ENCODE assay signal across 21 cellular contexts in the genomic region with DNA sequence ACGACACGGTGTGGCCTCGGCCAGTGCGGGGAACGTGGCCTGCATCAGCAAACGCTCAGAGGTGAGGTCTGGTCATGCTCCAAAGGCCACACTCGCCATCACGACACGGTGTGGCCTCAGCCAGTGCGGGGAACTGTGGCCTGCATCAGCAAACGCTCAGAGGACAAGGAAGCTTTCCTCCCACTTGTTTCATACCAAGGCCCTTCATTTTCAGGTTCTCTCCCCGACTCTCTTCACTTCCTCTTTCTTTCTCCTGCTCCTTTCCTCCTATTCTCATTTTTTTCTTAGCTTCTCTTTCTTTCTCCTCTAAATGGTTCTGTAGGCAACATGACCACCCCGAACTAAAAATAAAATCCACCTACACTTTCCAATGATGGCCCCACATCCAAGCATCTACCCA.
DNase-seq lines count a peak whose midpoint lies in the region; ATAC-seq, FAIRE-seq and TF ChIP-seq lines count a peak whose summit lies in the region.
"Had no signal": no experiment of that assay in that cellular context is flagged by ENCODE, and none has a peak within 500 bp of the region (broad histone marks: within the 10 kb centered on the region; RNA-seq: fewer than 3 reads in every experiment).

No MANE protein-coding gene starts in this region.

- H3K79me2 ChIP-seq in K562 (ENCODE audit: control insufficient read depth, insufficient read depth, low read length) = no peaks in the 10 kb centered on the region
- H3K79me2 ChIP-seq in SK-N-SH (ENCODE audit: insufficient read depth) = no peaks in the 10 kb centered on the region

- 0 out of 4 replicates have a peak overlapping the region, but pooled peaks of 1 of the 2 experiments have one; percentile 18 for H3K9ac ChIP-seq in K562 (ENCODE audit: insufficient read depth in 1 of 2, low read depth in 2 of 2, low read length in 2 of 2)
- H3K9ac ChIP-seq in SK-N-SH = no peak overlapping the region

- H3K4me2 ChIP-seq in K562 (ENCODE audit: insufficient read depth, low read length) (no peak overlapping the region), SK-N-SH (no peak overlapping the region)

- TF ChIP-seq RAD21 in K562 (CRISPR knock-in tag; conservative IDR thresholded peaks at IDR 0.05 in 1 of 2, IDR thresholded peaks at IDR 0.05 in 1 of 2) (no peak), SK-N-SH (IDR thresholded peaks at IDR 0.05; ENCODE audit: low read length) (no peak)

- H3F3A ChIP-seq in SK-N-SH (replicated peaks; ENCODE audit: insufficient read depth) = no peaks in the 10 kb centered on the region

- H3K9me1 ChIP-seq in K562 (ENCODE audit: control insufficient read depth, insufficient read depth, low read length) = no peaks in the 10 kb centered on the region

- CTCF ChIA-PET in K562 (lab: Yijun Ruan, JAX; ENCODE audit: low intra/inter-chr PET ratio) (no interaction called here), SK-N-SH (lab: Yijun Ruan, JAX) (interaction anchor here (1.2 kb wide), 1 partner anchor 184 kb away, joined by 3 read pairs; no protein-coding TSS in a partner anchor)

- intact Hi-C loops in K562 (cut with micrococcal nuclease) = no loop called here
- intact Hi-C loops in right cardiac atrium (cut with DNase I) = no loop called here

- ATAC-seq in GM21360 (IDR thresholded peaks at IDR 0.05; ENCODE audit: unreplicated experiment) = peak; percentile 63
- ATAC-seq in K562 = no peak; the same call in 2 of the 3 replicates
- ATAC-seq in GM18907 (IDR thresholded peaks at IDR 0.05; ENCODE audit: unreplicated experiment) = no peak
- ATAC-seq in right cardiac atrium = no peak
- ATAC-seq: Panc1 had no signal

- in situ Hi-C loops in K562 (cut with MboI) = no loop called here

- under 1% methylated on average over 13 of the region's 13 CpGs for WGBS in K562 (ENCODE audit: insufficient coverage, low coverage, missing lambda C conversion rate)
- WGBS in SK-N-SH (ENCODE audit: low lambda C conversion rate) = 12% methylated on average over 10 of the region's 13 CpGs
- WGBS in right cardiac atrium = 81% methylated on average over 13 of the region's 13 CpGs

- H3K9me3 ChIP-seq in K562 (replicated peaks; ENCODE audit: control insufficient read depth, insufficient read depth, low read depth, low read length) (no peaks in the 10 kb centered on the region), Peyer's patch (no peaks in the 10 kb centered on the region), SK-N-SH (no peaks in the 10 kb centered on the region), right cardiac atrium (ENCODE audit: control insufficient read depth, low read length) (no peaks in the 10 kb centered on the region)
- H3K9me3 ChIP-seq: BE2C, Caco-2, MG63, SJSA1 had no signal

- H3K9me2 ChIP-seq in SK-N-SH = no peaks in the 10 kb centered on the region

- TF ChIP-seq CTCF in K562 (IDR thresholded peaks at IDR 0.05 in 2 of 3, conservative IDR thresholded peaks at IDR 0.05 in 1 of 3; ENCODE audit: insufficient read depth in 2 of 3, low read depth in 1 of 3, low read length in 3 of 3) (no peak), Peyer's patch (IDR thresholded peaks at IDR 0.05) (no peak), SK-N-SH (IDR thresholded peaks at IDR 0.05) (no peak)

- H4K20me1 ChIP-seq in K562 (replicated peaks; ENCODE audit: control insufficient read depth, insufficient read depth, low read length) = peaks cover 3% of the 10 kb centered on the region; the same call in 1 of the 2 replicates
- H4K20me1 ChIP-seq in SK-N-SH (ENCODE audit: insufficient read depth) = no peaks in the 10 kb centered on the region

- POLR2A ChIA-PET in K562 (lab: Yijun Ruan, JAX) (interaction anchor here (0.6 to 1.2 kb wide), 3 partner anchors 16 to 22 kb away, joined by 3 to 6 read pairs (median 3); no protein-coding TSS in a partner anchor), SK-N-SH (lab: Yijun Ruan, JAX) (no interaction called here)

- DNase-seq in GM12891 (ENCODE audit: insufficient read length, low spot score) (peak; percentile 25), MV-4-11 (lab: John Stamatoyannopoulos, UW) (peak; percentile 58), K562 (ENCODE audit: extremely low read depth in 1 of 4, low spot score in 3 of 4) (no peak), Peyer's patch (no peak), SK-N-SH (no peak), right cardiac atrium (no peak)
- DNase-seq: BE2C; Caco-2; CD4-positive, alpha-beta T cell; MG63; NCI-H1105 treated with DMSO at 0.1 percent for 48 hours; NCI-H1694; NCI-H2081; NCI-H2171; NCI-H524 treated with DMSO at 0.1 percent for 48 hours; T1000 had no signal

- TF ChIP-seq EP300 in K562 (IDR thresholded peaks at IDR 0.05; ENCODE audit: low read length) = no peak
- no peak for TF ChIP-seq EP300 in SK-N-SH (IDR thresholded peaks at IDR 0.05; ENCODE audit: borderline replicate concordance in 1 of 2, low read depth in 1 of 2, low read length in 1 of 2)

- no peak overlapping the region for H3K27ac ChIP-seq in K562 (ENCODE audit: extremely low read depth, low read depth, low read length)
- H3K27ac ChIP-seq in Peyer's patch = no peak overlapping the region
- no peak overlapping the region for H3K27ac ChIP-seq in SK-N-SH (ENCODE audit: low read depth in 2 of 2, low read length in 1 of 2)
- no peak overlapping the region for H3K27ac ChIP-seq in right cardiac atrium (ENCODE audit: low read length)
- H3K27ac ChIP-seq: SJSA1 had no signal

- no TSS peak for BruUV-seq in K562 (replicated peaks; lab: Mats Ljungman, UMichigan)

- H3K27me3 ChIP-seq in K562 (ENCODE audit: control insufficient read depth in 2 of 2, insufficient read depth in 2 of 2, low read length in 2 of 2) (peaks cover 49 to 67% of the 10 kb centered on the region in 2 experiments), Peyer's patch (no peaks in the 10 kb centered on the region), SK-N-SH (ENCODE audit: insufficient read depth) (peaks cover 91% of the 10 kb centered on the region), right cardiac atrium (ENCODE audit: control insufficient read depth, insufficient read depth) (no peaks in the 10 kb centered on the region)
- H3K27me3 ChIP-seq: MG63 had no signal

- H3K36me3 ChIP-seq in K562 (ENCODE audit: control insufficient read depth, insufficient read depth, low read length) (no peaks in the 10 kb centered on the region), Peyer's patch (no peaks in the 10 kb centered on the region), SK-N-SH (replicated peaks in 1 of 2; ENCODE audit: control insufficient read depth in 1 of 2, insufficient read depth in 2 of 2, low read length in 1 of 2) (no peaks in the 10 kb centered on the region)
- H3K36me3 ChIP-seq: BE2C, MG63, SJSA1 had no signal

- no peak overlapping the region for H2AFZ ChIP-seq in K562 (ENCODE audit: low read depth, low read length)
- H2AFZ ChIP-seq in SK-N-SH (ENCODE audit: low read depth) = no peak overlapping the region

- H3K4me1 ChIP-seq in K562 (replicated peaks in 1 of 2; ENCODE audit: control insufficient read depth in 2 of 2, insufficient read depth in 2 of 2, low read length in 2 of 2) (no peaks in the 10 kb centered on the region), Peyer's patch (no peaks in the 10 kb centered on the region), SK-N-SH (ENCODE audit: control insufficient read depth in 1 of 2, insufficient read depth in 2 of 2, low read depth in 1 of 2, low read length in 1 of 2) (no peaks in the 10 kb centered on the region), right cardiac atrium (ENCODE audit: control insufficient read depth, insufficient read depth, low read length) (no peaks in the 10 kb centered on the region)
- H3K4me1 ChIP-seq: BE2C, Caco-2, SJSA1 had no signal

- no peak overlapping the region for H3K4me3 ChIP-seq in K562
- no peak overlapping the region for H3K4me3 ChIP-seq in Peyer's patch
- H3K4me3 ChIP-seq in SK-N-SH (ENCODE audit: low read depth in 2 of 2, low read length in 1 of 2) = no peak overlapping the region
- H3K4me3 ChIP-seq in right cardiac atrium (ENCODE audit: low read length) = no peak overlapping the region
- H3K4me3 ChIP-seq: MG63, SJSA1 had no signal

- FAIRE-seq in GM12891 (lab: Jason Lieb, UNC) = no peak
- FAIRE-seq in K562 (lab: Jason Lieb, UNC) = no peak
- FAIRE-seq: H54 had no signal

- TF ChIP-seq POLR2A in GM12891 (IDR thresholded peaks at IDR 0.05; ENCODE audit: low read depth, low read length) (no peak), K562 (conservative IDR thresholded peaks at IDR 0.05) (no peak), Peyer's patch (IDR thresholded peaks at IDR 0.05) (no peak)

TF ChIP-seq in GM12891, 5 proteins besides CTCF, POLR2A, EP300 and RAD21:
- TF ChIP-seq POU2F2 (IDR thresholded peaks at IDR 0.05; ENCODE audit: low read depth, low read length) = no peak
- TF ChIP-seq SPI1 (IDR thresholded peaks at IDR 0.05; ENCODE audit: low read depth, low read length) = peak; percentile 86
- no peak for TF ChIP-seq PAX5 (IDR thresholded peaks at IDR 0.05; ENCODE audit: insufficient read depth, low read length, severe bottlenecking)
- no peak for TF ChIP-seq TAF1 (IDR thresholded peaks at IDR 0.05; ENCODE audit: low read depth, low read length)
- TF ChIP-seq POLR2AphosphoS5 (IDR thresholded peaks at IDR 0.05; ENCODE audit: low read depth, low read length) = no peak

TF ChIP-seq in K562, 482 proteins besides CTCF, POLR2A, EP300 and RAD21 (continues in another document):
- no peak for TF ChIP-seq DPF2 (IDR thresholded peaks at IDR 0.05)
- TF ChIP-seq SPI1 (IDR thresholded peaks at IDR 0.05; ENCODE audit: borderline replicate concordance, low read depth, low read length) = peak; percentile 82
- no peak for TF ChIP-seq PTBP1 (IDR thresholded peaks at IDR 0.05; ENCODE audit: low read depth, low read length)
- no peak for TF ChIP-seq PPARD (CRISPR knock-in tag; IDR thresholded peaks at IDR 0.05)

TF ChIP-seq in SK-N-SH, 30 proteins besides CTCF, POLR2A, EP300 and RAD21 (continues in another document):
- TF ChIP-seq, protein P1, sequence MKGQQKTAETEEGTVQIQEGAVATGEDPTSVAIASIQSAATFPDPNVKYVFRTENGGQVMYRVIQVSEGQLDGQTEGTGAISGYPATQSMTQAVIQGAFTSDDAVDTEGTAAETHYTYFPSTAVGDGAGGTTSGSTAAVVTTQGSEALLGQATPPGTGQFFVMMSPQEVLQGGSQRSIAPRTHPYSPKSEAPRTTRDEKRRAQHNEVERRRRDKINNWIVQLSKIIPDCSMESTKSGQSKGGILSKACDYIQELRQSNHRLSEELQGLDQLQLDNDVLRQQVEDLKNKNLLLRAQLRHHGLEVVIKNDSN (IDR thresholded peaks at IDR 0.05; ENCODE audit: borderline replicate concordance, low read depth) = no peak
- TF ChIP-seq ELF1 (IDR thresholded peaks at IDR 0.05) (no peak), NFIC (IDR thresholded peaks at IDR 0.05; ENCODE audit: borderline replicate concordance) (no peak), RXRA (IDR thresholded peaks at IDR 0.05; ENCODE audit: borderline replicate concordance, low read depth) (no peak), SIN3A (IDR thresholded peaks at IDR 0.05; ENCODE audit: borderline replicate concordance, low read depth, low read length) (no peak), RCOR1 (IDR thresholded peaks at IDR 0.05; ENCODE audit: low read length) (no peak), EZH2phosphoT487 (IDR thresholded peaks at IDR 0.05; ENCODE audit: borderline replicate concordance, low read depth) (no peak), SMC3 (IDR thresholded peaks at IDR 0.05; ENCODE audit: low read depth, low read length) (no peak)

Comparison
In these comparisons a context has a peak if more than half of its experiments do, and no peak if none do; other contexts are left out.
1. DNase-seq: peak in GM12891 (single experiment) and MV-4-11 (single experiment); none in K562 (0 of 4), Peyer's patch (0 of 3), SK-N-SH (single experiment) and right cardiac atrium (0 of 3).